28 cellular contexts compared by ENCODE assay signal in the genomic region with DNA sequence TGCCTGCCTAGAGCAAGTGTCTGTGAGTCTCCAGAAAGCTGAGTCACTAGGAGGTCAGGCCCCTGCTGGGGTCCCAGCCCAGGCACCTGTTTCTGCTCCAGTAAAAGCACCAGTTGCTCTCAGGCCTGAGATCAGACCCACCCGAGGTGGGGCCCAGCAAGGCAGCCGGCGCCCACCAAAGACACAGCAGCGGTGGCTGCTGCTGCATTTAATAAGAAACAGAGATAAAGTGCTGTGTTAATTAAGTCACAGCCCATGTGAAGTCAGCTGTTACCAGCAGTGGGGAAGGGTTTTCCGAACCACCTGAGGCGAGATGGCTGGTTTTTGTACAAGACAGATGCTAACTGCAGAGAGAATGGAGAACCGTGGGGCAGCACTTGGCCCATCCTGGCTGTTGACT. TPM values are rescaled to one million over a fixed set of nuclear protein-coding genes. Genes with fewer than 3 reads are reported as not detected.
"Had no signal": no experiment of that assay in that cellular context is flagged by ENCODE, and none has a peak within 500 bp of the region (broad histone marks: within the 10 kb centered on the region; RNA-seq: fewer than 3 reads in every experiment).

No MANE protein-coding gene starts in this region.

- H3K4me3 ChIP-seq: dorsolateral prefrontal cortex, gastrocnemius medialis, heart left ventricle, hepatocyte, left ventricle myocardium inferior, lower lobe of right lung, right lobe of liver, transverse colon, upper lobe of right lung, uterus had no signal

- H3K36me3 ChIP-seq: gastrocnemius medialis, left ventricle myocardium inferior, lower lobe of right lung, transverse colon, upper lobe of right lung, uterus had no signal

- H3K27ac ChIP-seq: dorsolateral prefrontal cortex, epithelial cell of prostate, gastrocnemius medialis, heart left ventricle, hepatocyte, left ventricle myocardium inferior, lower lobe of right lung, parathyroid adenoma, right lobe of liver, transverse colon, upper lobe of right lung, uterus had no signal

- ATAC-seq: esophagus mucosa; gastrocnemius medialis; heart left ventricle; left cardiac atrium; lower lobe of right lung; right lobe of liver; stimulated activated effector memory CD8-positive, alpha-beta T cell treated with anti-CD3 and anti-CD28 coated beads, Interleukin-12 subunit alpha, Interleukin-12 subunit beta, amount 100 ng/mL, for 72 hours; upper lobe of right lung had no signal

- H3K36me3 Mint-ChIP-seq: natural killer cell treated with Interleukin-12 subunit alpha and Interleukin-12 subunit beta and Interleukin-15 and Interleukin-18, amount 100 ng/mL, for 72 hours; stimulated activated effector memory CD8-positive, alpha-beta T cell treated with anti-CD3 and anti-CD28 coated beads, Interleukin-12 subunit alpha, Interleukin-12 subunit beta, amount 100 ng/mL, for 72 hours had no signal

- H3K4me3 Mint-ChIP-seq: naive B cell; natural killer cell treated with Interleukin-12 subunit alpha and Interleukin-12 subunit beta and Interleukin-15 and Interleukin-18, amount 100 ng/mL, for 72 hours; neural crest cell; stimulated activated effector memory CD8-positive, alpha-beta T cell treated with anti-CD3 and anti-CD28 coated beads, Interleukin-12 subunit alpha, Interleukin-12 subunit beta, amount 100 ng/mL, for 72 hours; stimulated activated naive CD8-positive, alpha-beta T cell treated with anti-CD3 and anti-CD28 coated beads, Interleukin-15, Interleukin-2, amounts not matched to agents 100 ng/mL and 50 ng/mL, for 24 hours had no signal

- H3K27me3 Mint-ChIP-seq: naive B cell; stimulated activated naive CD8-positive, alpha-beta T cell treated with anti-CD3 and anti-CD28 coated beads, Interleukin-15, Interleukin-2, amounts not matched to agents 100 ng/mL and 50 ng/mL, for 24 hours had no signal

- H2AFZ ChIP-seq: hepatocyte, parathyroid adenoma had no signal

- H3K27ac Mint-ChIP-seq: natural killer cell treated with Interleukin-12 subunit alpha and Interleukin-12 subunit beta and Interleukin-15 and Interleukin-18, amount 100 ng/mL, for 72 hours; progenitor cell of endocrine pancreas; stimulated activated effector memory CD8-positive, alpha-beta T cell treated with anti-CD3 and anti-CD28 coated beads, Interleukin-12 subunit alpha, Interleukin-12 subunit beta, amount 100 ng/mL, for 72 hours; stimulated activated naive CD8-positive, alpha-beta T cell treated with anti-CD3 and anti-CD28 coated beads, Interleukin-15, Interleukin-2, amounts not matched to agents 100 ng/mL and 50 ng/mL, for 24 hours had no signal

- H3K4me2 ChIP-seq: hepatocyte had no signal

- H3K4me1 Mint-ChIP-seq: neural crest cell; stimulated activated effector memory CD8-positive, alpha-beta T cell treated with anti-CD3 and anti-CD28 coated beads, Interleukin-12 subunit alpha, Interleukin-12 subunit beta, amount 100 ng/mL, for 72 hours had no signal

- H3K4me1 ChIP-seq: gastrocnemius medialis, left ventricle myocardium inferior, lower lobe of right lung, parathyroid adenoma, right lobe of liver, transverse colon, upper lobe of right lung, uterus had no signal

- H3K27me3 ChIP-seq: heart left ventricle, right lobe of liver, transverse colon, upper lobe of right lung, uterus had no signal

- H3K9me3 ChIP-seq: gastrocnemius medialis, heart left ventricle, left ventricle myocardium inferior, lower lobe of right lung, right lobe of liver, transverse colon, upper lobe of right lung, uterus had no signal

- DNase-seq: dorsolateral prefrontal cortex; effector CD4-positive, alpha-beta T cell; foreskin fibroblast; gastrocnemius medialis; heart left ventricle; left cardiac atrium; left ventricle myocardium inferior; lower lobe of right lung; naive B cell; right lobe of liver; stimulated activated CD4-positive, alpha-beta T cell treated with anti-CD3 and anti-CD28 coated beads, Interleukin-2, amount 100 ng/mL, for 24 hours; stimulated activated CD4-positive, alpha-beta T cell treated with anti-CD3 and anti-CD28 coated beads, Interleukin-4, amount 100 ng/mL, for 24 hours; transverse colon; upper lobe of right lung; uterus had no signal

- H3K9me3 Mint-ChIP-seq: naive B cell; natural killer cell treated with Interleukin-12 subunit alpha and Interleukin-12 subunit beta and Interleukin-15 and Interleukin-18, amount 100 ng/mL, for 72 hours; neural crest cell; stimulated activated effector memory CD8-positive, alpha-beta T cell treated with anti-CD3 and anti-CD28 coated beads, Interleukin-12 subunit alpha, Interleukin-12 subunit beta, amount 100 ng/mL, for 72 hours; stimulated activated naive CD8-positive, alpha-beta T cell treated with anti-CD3 and anti-CD28 coated beads, Interleukin-15, Interleukin-2, amounts not matched to agents 100 ng/mL and 50 ng/mL, for 24 hours had no signal

- H3K9ac ChIP-seq: parathyroid adenoma had no signal

RNA-seq across cellular contexts. Expression of a gene that starts 12.1 kb away (rescaled TPM):
- total RNA-seq: cerebellum; dorsolateral prefrontal cortex; esophagus mucosa; gastrocnemius medialis; heart left ventricle; hepatocyte; kidney epithelial cell; left cardiac atrium; left ventricle myocardium inferior; mononuclear cell; natural killer cell treated with Interleukin-12 subunit alpha and Interleukin-12 subunit beta and Interleukin-15 and Interleukin-18, amount 100 ng/mL, for 72 hours; neural crest cell; osteoblast; progenitor cell of endocrine pancreas; right lobe of liver; transverse colon had no signal
- polyA plus RNA-seq: heart left ventricle, hepatocyte had no signal
